19 cellular contexts compared by ENCODE assay signal in the genomic region with DNA sequence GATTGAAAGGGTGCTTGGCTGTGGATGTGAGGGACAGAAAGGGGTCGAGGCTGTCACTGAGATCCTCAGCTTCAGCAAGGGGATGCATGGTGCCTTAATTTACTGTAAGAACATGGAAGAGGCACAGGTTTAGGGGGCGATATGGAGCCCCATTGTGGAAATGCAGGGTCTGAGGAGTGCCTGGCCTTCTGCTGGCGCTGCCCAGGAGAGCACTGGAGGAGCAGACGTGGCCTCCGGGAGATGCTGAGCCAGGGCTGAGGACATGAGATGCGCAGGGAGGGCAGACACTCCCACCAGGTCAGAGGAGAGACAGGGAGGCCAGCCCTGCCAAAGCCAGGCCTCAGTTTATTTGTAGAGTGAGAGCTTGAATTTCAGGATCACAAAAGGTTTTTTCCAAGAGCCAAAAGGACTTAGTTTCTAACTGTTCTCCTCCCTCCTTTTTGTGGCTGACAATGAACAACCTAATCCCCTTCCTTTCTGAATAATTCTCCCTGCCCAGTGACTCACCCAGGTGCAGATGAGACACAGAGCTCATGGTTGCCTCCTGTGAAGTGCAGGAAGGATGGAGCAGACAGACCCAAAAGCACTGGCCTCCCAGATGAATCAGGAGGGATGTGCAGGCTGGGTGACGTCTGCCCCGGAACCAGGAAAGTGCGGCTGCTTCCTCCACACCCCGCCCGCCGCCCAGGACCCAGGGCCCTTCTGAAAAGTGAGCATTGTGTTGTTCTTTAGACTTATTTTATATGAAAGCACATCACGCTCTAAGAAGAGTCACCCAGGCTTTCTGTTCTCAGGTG.
A peak's percentile ranks its signal among the peaks of the same experiment; 100 is the strongest.
DNase-seq lines count a peak whose midpoint lies in the region; ATAC-seq and TF ChIP-seq lines count a peak whose summit lies in the region.
"Had no signal": no experiment of that assay in that cellular context is flagged by ENCODE, and none has a peak within 500 bp of the region (broad histone marks: within the 10 kb centered on the region; RNA-seq: fewer than 3 reads in every experiment).

No MANE protein-coding gene starts in this region.

- intact Hi-C loops in stomach (cut with DNase I; ENCODE audit: low total_unique reads) (no loop called here), Right ventricle myocardium superior (cut with DNase I) (no loop called here)

- peaks cover 5% of the 10 kb centered on the region for H3K27me3 Mint-ChIP-seq in activated CD8-positive, alpha-beta memory T cell treated with anti-CD3 and anti-CD28 coated beads, Interleukin-2, amount 10 ng/mL, durations not matched to agents 7 days and 5 days
- peaks cover 2% of the 10 kb centered on the region for H3K27me3 Mint-ChIP-seq in T-helper 2 cell treated with Interferon-gamma antibody and Interleukin-4, amounts not matched to agents 5 μg/mL and 100 μg/mL, for 36 hours (ENCODE audit: low read depth)

- peak overlapping the region; percentile 17 to 80 (median 51) for H3K27ac ChIP-seq in stomach
- H3K27ac ChIP-seq: adrenal gland had no signal

- ATAC-seq in activated CD8-positive, alpha-beta memory T cell treated with anti-CD3 and anti-CD28 coated beads, Interleukin-2, amount 10 ng/mL, durations not matched to agents 7 days and 5 days, result no peak
- no peak for ATAC-seq in Right ventricle myocardium superior (ENCODE audit: poor library complexity)
- ATAC-seq: activated T-cell treated with anti-CD3 and anti-CD28 coated beads, Interleukin-2, amount 50 U/mL, for 72 hours; left ventricle myocardium superior; naive thymus-derived CD4-positive, alpha-beta T cell; SK-N-SH treated with all-trans-retinoic acid at 6 μM for 48 hours had no signal

- peaks cover 7 to 19% (median 16%) of the 10 kb centered on the region in 4 donors for H3K4me1 ChIP-seq in stomach
- H3K4me1 ChIP-seq: adrenal gland had no signal

- no peaks in the 10 kb centered on the region for H3K27me3 ChIP-seq in stomach
- H3K27me3 ChIP-seq: adrenal gland had no signal

- H3K4me3 Mint-ChIP-seq in activated CD8-positive, alpha-beta memory T cell treated with anti-CD3 and anti-CD28 coated beads, Interleukin-2, amount 10 ng/mL, durations not matched to agents 7 days and 5 days, result no peak overlapping the region
- H3K4me3 Mint-ChIP-seq in T-helper 2 cell treated with Interferon-gamma antibody and Interleukin-4, amounts not matched to agents 5 μg/mL and 100 μg/mL, for 36 hours, result no peak overlapping the region
- H3K4me3 Mint-ChIP-seq: activated T-cell treated with anti-CD3 and anti-CD28 coated beads, Interleukin-2, amount 50 U/mL, for 72 hours; naive thymus-derived CD4-positive, alpha-beta T cell had no signal

- H3K36me3 Mint-ChIP-seq in activated CD8-positive, alpha-beta memory T cell treated with anti-CD3 and anti-CD28 coated beads, Interleukin-2, amount 10 ng/mL, durations not matched to agents 7 days and 5 days, result no peaks in the 10 kb centered on the region
- H3K36me3 Mint-ChIP-seq in T-helper 2 cell treated with Interferon-gamma antibody and Interleukin-4, amounts not matched to agents 5 μg/mL and 100 μg/mL, for 36 hours (ENCODE audit: low read depth), result no peaks in the 10 kb centered on the region

- H3K36me3 ChIP-seq in stomach, result no peaks in the 10 kb centered on the region
- H3K36me3 ChIP-seq: adrenal gland had no signal

- TF ChIP-seq CTCF in stomach (IDR thresholded peaks at IDR 0.05) (no peak), GM10266 (IDR thresholded peaks at IDR 0.05; ENCODE audit: control insufficient read depth, insufficient read depth, low read depth, missing control alignments) (no peak)

- no peak for TF ChIP-seq EP300 in stomach (IDR thresholded peaks at IDR 0.05)

- no peak for TF ChIP-seq POLR2A in stomach (IDR thresholded peaks at IDR 0.05)

- peaks cover 4% of the 10 kb centered on the region for H3K9me3 Mint-ChIP-seq in activated CD8-positive, alpha-beta memory T cell treated with anti-CD3 and anti-CD28 coated beads, Interleukin-2, amount 10 ng/mL, durations not matched to agents 7 days and 5 days (ENCODE audit: low read depth)
- H3K9me3 Mint-ChIP-seq in T-helper 2 cell treated with Interferon-gamma antibody and Interleukin-4, amounts not matched to agents 5 μg/mL and 100 μg/mL, for 36 hours, result peaks cover 11% of the 10 kb centered on the region

- 72 to 84% (median 80%) methylated on average over 13 of the region's 13 CpGs for WGBS in stomach, 5 donors

- no peak overlapping the region for H3K4me3 ChIP-seq in stomach
- H3K4me3 ChIP-seq: adrenal gland had no signal

- DNase-seq in HT1080 (ENCODE audit: low read depth), result peak; percentile 34
- DNase-seq in activated CD8-positive, alpha-beta memory T cell treated with anti-CD3 and anti-CD28 coated beads, Interleukin-2, amount 10 ng/mL, durations not matched to agents 7 days and 5 days, result peak; percentile 23
- DNase-seq in kidney tubule cell (ENCODE audit: low spot score), result peak; percentile 87
- peak; percentile 25 for DNase-seq in stomach
- no peak for DNase-seq in GM10266 (ENCODE audit: extremely low spot score)
- DNase-seq in T-helper 2 cell treated with Interferon-gamma antibody and Interleukin-4, amounts not matched to agents 5 μg/mL and 100 μg/mL, for 36 hours (ENCODE audit: low spot score), result no peak
- no peak for DNase-seq in Right ventricle myocardium superior
- DNase-seq: activated T-cell treated with anti-CD3 and anti-CD28 coated beads, Interleukin-2, amount 50 U/mL, for 72 hours; adrenal gland; AML-193; Calu3; central memory CD4-positive, alpha-beta T cell; HCEC 1CT; left ventricle myocardium superior; naive thymus-derived CD4-positive, alpha-beta T cell; NCI-H187 treated with DMSO at 0.1 percent for 48 hours; NCI-H446; substantia nigra had no signal

- peaks cover 0 to 27% (median 18%) of the 10 kb centered on the region in 4 donors for H3K9me3 ChIP-seq in stomach

- H3K4me1 Mint-ChIP-seq in activated CD8-positive, alpha-beta memory T cell treated with anti-CD3 and anti-CD28 coated beads, Interleukin-2, amount 10 ng/mL, durations not matched to agents 7 days and 5 days, result no peaks in the 10 kb centered on the region
- no peaks in the 10 kb centered on the region for H3K4me1 Mint-ChIP-seq in T-helper 2 cell treated with Interferon-gamma antibody and Interleukin-4, amounts not matched to agents 5 μg/mL and 100 μg/mL, for 36 hours (ENCODE audit: low read depth)
- H3K4me1 Mint-ChIP-seq: naive thymus-derived CD4-positive, alpha-beta T cell had no signal

- no peak overlapping the region for H3K27ac Mint-ChIP-seq in activated CD8-positive, alpha-beta memory T cell treated with anti-CD3 and anti-CD28 coated beads, Interleukin-2, amount 10 ng/mL, durations not matched to agents 7 days and 5 days
- no peak overlapping the region for H3K27ac Mint-ChIP-seq in T-helper 2 cell treated with Interferon-gamma antibody and Interleukin-4, amounts not matched to agents 5 μg/mL and 100 μg/mL, for 36 hours
- H3K27ac Mint-ChIP-seq: activated T-cell treated with anti-CD3 and anti-CD28 coated beads, Interleukin-2, amount 50 U/mL, for 72 hours; naive thymus-derived CD4-positive, alpha-beta T cell had no signal

- CTCF ChIA-PET in activated CD8-positive, alpha-beta memory T cell treated with anti-CD3 and anti-CD28 coated beads, Interleukin-2, amount 10 ng/mL, durations not matched to agents 7 days and 5 days (lab: Charles Lee), result no interaction called here

Comparison
In these comparisons a context has a peak if more than half of its experiments do, and no peak if none do; other contexts are left out.
1. DNase-seq: peak in HT1080 (single experiment), activated CD8-positive, alpha-beta memory T cell treated with anti-CD3 and anti-CD28 coated beads, Interleukin-2, amount 10 ng/mL, durations not matched to agents 7 days and 5 days (single experiment), kidney tubule cell (single experiment) and stomach (single experiment); none in GM10266 (single experiment), T-helper 2 cell treated with Interferon-gamma antibody and Interleukin-4, amounts not matched to agents 5 μg/mL and 100 μg/mL, for 36 hours (single experiment) and Right ventricle myocardium superior (single experiment).